ENCODE assay signal across 1 cellular context in the genomic region with DNA sequence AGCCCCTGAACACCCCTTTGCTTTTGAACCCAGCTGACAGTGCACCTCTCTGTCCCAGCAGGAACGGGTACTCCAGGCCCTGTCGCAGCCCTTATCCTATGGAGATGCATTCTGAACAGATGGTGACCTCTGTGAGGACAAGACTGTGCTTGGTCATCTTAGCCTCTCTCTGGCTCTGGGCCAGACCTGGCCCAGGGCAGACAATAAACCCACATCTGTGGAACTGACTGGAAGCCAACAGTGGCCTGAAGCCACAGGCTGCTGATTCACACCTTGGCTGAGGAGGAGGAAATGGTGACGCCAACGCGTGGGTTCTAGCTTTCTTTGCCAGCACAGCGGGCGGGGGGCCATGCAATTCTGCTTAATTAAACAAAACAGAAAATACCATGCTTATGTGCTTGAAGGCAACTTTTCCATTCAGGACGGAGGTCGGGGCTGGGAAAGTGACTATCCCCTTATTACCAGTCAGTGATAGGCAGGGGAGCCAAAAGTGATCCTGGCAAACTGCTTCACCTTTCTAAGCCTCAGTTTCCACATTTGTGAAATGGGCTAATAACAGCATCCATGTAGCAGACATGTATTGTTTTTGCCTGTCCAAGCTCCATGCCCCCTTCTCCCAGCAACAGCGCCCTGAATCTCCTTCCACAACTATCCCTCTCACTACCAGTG.
A peak's percentile ranks its signal among the peaks of the same experiment; 100 is the strongest.
TF ChIP-seq lines count a peak whose summit lies in the region.

No MANE protein-coding gene starts in this region.

TF ChIP-seq in H1, 55 proteins besides CTCF, POLR2A, EP300 and RAD21:
- TF ChIP-seq RNF2 (IDR thresholded peaks at IDR 0.05; ENCODE audit: borderline replicate concordance, low read depth, low read length, missing control alignments, poor library complexity, severe bottlenecking) (no peak), GABPA (IDR thresholded peaks at IDR 0.05; ENCODE audit: borderline replicate concordance, insufficient read depth, low read length) (no peak), JUN (IDR thresholded peaks at IDR 0.05; ENCODE audit: low read depth, low read length) (no peak), KDM1A (IDR thresholded peaks at IDR 0.05; ENCODE audit: borderline replicate concordance, low read length) (peak; percentile 45; the same call in 1 of the 2 replicates), PHF8 (conservative IDR thresholded peaks at IDR 0.05; ENCODE audit: low read depth, low read length) (no peak), MAX (IDR thresholded peaks at IDR 0.05) (no peak), RXRA (IDR thresholded peaks at IDR 0.05; ENCODE audit: insufficient read depth, low read depth, low read length) (no peak)
